ENCODE assay signal across 14 cellular contexts in the genomic region with DNA sequence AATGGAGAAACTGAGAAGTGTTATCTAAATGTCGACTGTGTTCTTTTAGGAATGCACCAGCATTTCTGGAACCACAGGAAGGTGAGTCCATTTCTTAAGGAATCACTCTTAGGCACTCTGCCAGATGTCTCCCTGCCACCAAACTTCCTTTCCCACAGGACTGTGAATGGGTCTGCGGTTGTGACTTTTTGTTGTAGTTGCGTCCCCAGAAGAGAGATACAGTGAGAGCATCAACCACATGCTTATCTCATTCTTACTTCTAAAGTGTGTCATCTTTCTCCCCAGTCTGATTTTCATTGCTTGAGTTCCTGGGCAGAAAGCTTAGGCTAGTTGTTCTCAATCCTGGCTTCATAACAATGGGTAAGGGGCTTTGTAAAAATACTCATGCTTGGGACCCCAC. TPM values are rescaled to one million over a fixed set of nuclear protein-coding genes. Genes with fewer than 3 reads are reported as not detected.
DNase-seq lines count a peak whose midpoint lies in the region; ATAC-seq and TF ChIP-seq lines count a peak whose summit lies in the region.
"Had no signal": no experiment of that assay in that cellular context is flagged by ENCODE, and none has a peak within 500 bp of the region (broad histone marks: within the 10 kb centered on the region; RNA-seq: fewer than 3 reads in every experiment).

No MANE protein-coding gene starts in this region.

- WGBS in smooth muscle cell (ENCODE audit: low lambda C conversion rate): 46% methylated on average over 3 of the region's 3 CpGs
- WGBS in right lobe of liver (ENCODE audit: insufficient coverage, low coverage, low lambda C conversion rate, missing lambda C conversion rate): 70% methylated on average over 3 of the region's 3 CpGs

- H3K27me3 ChIP-seq in smooth muscle cell (ENCODE audit: low read depth) (no peaks in the 10 kb centered on the region), right lobe of liver (no peaks in the 10 kb centered on the region)
- H3K27me3 ChIP-seq: uterus had no signal

- TF ChIP-seq CTCF in smooth muscle cell (IDR thresholded peaks at IDR 0.05; ENCODE audit: borderline replicate concordance, insufficient read depth, poor library complexity, severe bottlenecking): no peak
- TF ChIP-seq CTCF in right lobe of liver (IDR thresholded peaks at IDR 0.05): no peak

- peaks cover 47% of the 10 kb centered on the region for H3K4me1 Mint-ChIP-seq in activated T-cell treated with anti-CD3 and anti-CD28 coated beads, Interleukin-2, amount 50 U/mL, for 72 hours (ENCODE audit: low read depth)

- H3K36me3 ChIP-seq in smooth muscle cell (ENCODE audit: low read depth) (no peaks in the 10 kb centered on the region), right lobe of liver (no peaks in the 10 kb centered on the region)
- H3K36me3 ChIP-seq: uterus had no signal

- H2AFZ ChIP-seq in smooth muscle cell (ENCODE audit: low read depth): no peak overlapping the region

- peaks cover 0 to 2% of the 10 kb centered on the region in 2 donors for H3K9me3 Mint-ChIP-seq in activated T-cell treated with anti-CD3 and anti-CD28 coated beads, Interleukin-2, amount 50 U/mL, for 72 hours

- no peak overlapping the region for H3K4me2 ChIP-seq in smooth muscle cell

- ATAC-seq in activated T-cell treated with anti-CD3 and anti-CD28 coated beads, Interleukin-2, amount 50 U/mL, for 72 hours (replicated peaks in 1 of 2): peak; percentile 72 to 86
- ATAC-seq in GM21723 (IDR thresholded peaks at IDR 0.05; ENCODE audit: unreplicated experiment) (peak; percentile 30), right lobe of liver (no peak)

- H3F3A ChIP-seq in smooth muscle cell (ENCODE audit: low read depth): peaks cover 43% of the 10 kb centered on the region

- peaks cover 5% of the 10 kb centered on the region for H3K27me3 Mint-ChIP-seq in activated T-cell treated with anti-CD3 and anti-CD28 coated beads, Interleukin-2, amount 50 U/mL, for 72 hours (ENCODE audit: low read depth)

- H3K36me3 Mint-ChIP-seq in activated T-cell treated with anti-CD3 and anti-CD28 coated beads, Interleukin-2, amount 50 U/mL, for 72 hours (ENCODE audit: insufficient read depth in 2 of 2): peaks cover 0 to 2% of the 10 kb centered on the region in 2 donors

- H3K4me3 ChIP-seq in smooth muscle cell (no peak overlapping the region), right lobe of liver (no peak overlapping the region)
- H3K4me3 ChIP-seq: uterus had no signal

- no peaks in the 10 kb centered on the region for H3K9me3 ChIP-seq in smooth muscle cell (replicated peaks; ENCODE audit: low read depth)
- H3K9me3 ChIP-seq in right lobe of liver: no peaks in the 10 kb centered on the region
- H3K9me3 ChIP-seq: uterus had no signal

- H3K79me2 ChIP-seq in smooth muscle cell (ENCODE audit: low read depth): peaks cover 4% of the 10 kb centered on the region

- intact Hi-C loops in right lobe of liver (cut with DNase I): no loop called here

- peaks cover 7% of the 10 kb centered on the region for H3K4me1 ChIP-seq in smooth muscle cell (ENCODE audit: low read depth)
- peaks cover 0 to 33% (median 8%) of the 10 kb centered on the region in 4 donors for H3K4me1 ChIP-seq in right lobe of liver
- H3K4me1 ChIP-seq: uterus had no signal

- no peak for TF ChIP-seq POLR2A in right lobe of liver (IDR thresholded peaks at IDR 0.05)

- no peak overlapping the region for H3K9ac ChIP-seq in smooth muscle cell (ENCODE audit: low read depth)

- peak in 1 of 2 donors; percentile 34 for DNase-seq in activated T-cell treated with anti-CD3 and anti-CD28 coated beads, Interleukin-2, amount 50 U/mL, for 72 hours
- DNase-seq in activated T-cell treated with anti-CD3 and anti-CD28 coated beads, Interleukin-2, amount 50 U/mL, for 48 hours: no peak
- DNase-seq in HT1080 (ENCODE audit: low read depth): peak; percentile 92
- no peak for DNase-seq in smooth muscle cell (lab: John Stamatoyannopoulos, UW; ENCODE audit: unreplicated experiment)
- no peak for DNase-seq in NCI-H1092 (lab: John Stamatoyannopoulos, UW)
- DNase-seq in activated CD4-positive, CD25-positive, alpha-beta regulatory T cell treated with anti-CD3 and anti-CD28 coated beads, Interleukin-2, amount 50 U/mL, for 72 hours: no peak
- no peak for DNase-seq in right lobe of liver
- DNase-seq: activated CD8-positive, alpha-beta memory T cell treated with anti-CD3 and anti-CD28 coated beads, Interleukin-2, amount 50 U/mL, for 48 hours; endodermal cell; islet precursor cell; NCI-H446 treated with DMSO at 0.1 percent for 48 hours; T1000; uterus had no signal

- H3K4me3 Mint-ChIP-seq in activated T-cell treated with anti-CD3 and anti-CD28 coated beads, Interleukin-2, amount 50 U/mL, for 72 hours: peak overlapping the region; percentile 60 to 61
- H3K4me3 Mint-ChIP-seq: endodermal cell had no signal

- H3K27ac ChIP-seq in smooth muscle cell (ENCODE audit: low read depth): peak overlapping the region; percentile 58
- H3K27ac ChIP-seq in right lobe of liver: no peak overlapping the region
- H3K27ac ChIP-seq: uterus had no signal

- H3K27ac Mint-ChIP-seq in activated T-cell treated with anti-CD3 and anti-CD28 coated beads, Interleukin-2, amount 50 U/mL, for 72 hours: peak overlapping the region; percentile 81
- H3K27ac Mint-ChIP-seq: endodermal cell had no signal

- H4K20me1 ChIP-seq in smooth muscle cell (ENCODE audit: low read depth): no peaks in the 10 kb centered on the region

RNA-seq across cellular contexts. Expression of a gene that starts 13.4 kb away (rescaled TPM):
- 1 to 10 TPM; 6.7 to 9.3 TPM for total RNA-seq in activated T-cell treated with anti-CD3 and anti-CD28 coated beads, Interleukin-2, amount 50 U/mL, for 72 hours
- total RNA-seq in HT1080 (2014; rRNA removed; shearing (Covaris generic)): 22.0 and 29.0 TPM in 2 replicates
- 17.0 and 19.3 TPM in 2 replicates for polyA plus RNA-seq in HT1080 (2015; cell fraction: cytosol; rRNA removed)
- 25.6 and 28.6 TPM in 2 replicates for polyA plus RNA-seq in HT1080 (2015; cell fraction: nucleus; rRNA removed)
- total RNA-seq in smooth muscle cell (26.4 and 27.5 TPM in 2 replicates), right lobe of liver (10 to 100 TPM; 12.2 to 23.5 (median 17.7) TPM)
- 16.4 and 19.4 TPM in 2 replicates for polyA plus RNA-seq in smooth muscle cell

RNA-seq across cellular contexts. Expression of a gene that starts 40.8 kb away (rescaled TPM):
- total RNA-seq in activated T-cell treated with anti-CD3 and anti-CD28 coated beads, Interleukin-2, amount 50 U/mL, for 72 hours: under 1 TPM; 0.36 to 0.39 TPM
- 1.0 and 1.4 TPM in 2 replicates for total RNA-seq in HT1080 (2014; rRNA removed; shearing (Covaris generic))
- polyA plus RNA-seq in HT1080 (2015; cell fraction: cytosol; rRNA removed): 0.06 and 0.13 TPM in 2 replicates
- 0.14 and 0.27 TPM in 2 replicates for polyA plus RNA-seq in HT1080 (2015; cell fraction: nucleus; rRNA removed)
- total RNA-seq in smooth muscle cell (2.0 and 2.2 TPM in 2 replicates), right lobe of liver (10 to 100 TPM in 3 of 6 experiments, 1 to 10 TPM in 3; 8.2 to 14.1 (median 9.5) TPM)
- 3.9 and 4.0 TPM in 2 replicates for polyA plus RNA-seq in smooth muscle cell

RNA-seq across cellular contexts. Expression of a gene that starts 59.8 kb away (rescaled TPM):
- total RNA-seq in activated T-cell treated with anti-CD3 and anti-CD28 coated beads, Interleukin-2, amount 50 U/mL, for 72 hours: 10 to 100 TPM; 16.5 to 16.6 TPM
- 17.2 and 24.6 TPM in 2 replicates for total RNA-seq in HT1080 (2014; rRNA removed; shearing (Covaris generic))
- polyA plus RNA-seq in HT1080 (2015; cell fraction: cytosol; rRNA removed): 18.5 and 22.9 TPM in 2 replicates
- 13.5 and 18.7 TPM in 2 replicates for polyA plus RNA-seq in HT1080 (2015; cell fraction: nucleus; rRNA removed)
- total RNA-seq in smooth muscle cell (6.6 and 10.5 TPM in 2 replicates), right lobe of liver (10 to 100 TPM in 3 of 6 experiments, 1 to 10 TPM in 3; 7.9 to 11.3 (median 9.9) TPM)
- polyA plus RNA-seq in smooth muscle cell: 10.1 and 11.4 TPM in 2 replicates

Comparison
In these comparisons a context has a peak if more than half of its experiments do, and no peak if none do; other contexts are left out.
1. ATAC-seq: peak in activated T-cell treated with anti-CD3 and anti-CD28 coated beads, Interleukin-2, amount 50 U/mL, for 72 hours (2 of 2) and GM21723 (single experiment); none in right lobe of liver (0 of 4).